Comparison of ENCODE assay signal across 1 cellular context in the genomic region with DNA sequence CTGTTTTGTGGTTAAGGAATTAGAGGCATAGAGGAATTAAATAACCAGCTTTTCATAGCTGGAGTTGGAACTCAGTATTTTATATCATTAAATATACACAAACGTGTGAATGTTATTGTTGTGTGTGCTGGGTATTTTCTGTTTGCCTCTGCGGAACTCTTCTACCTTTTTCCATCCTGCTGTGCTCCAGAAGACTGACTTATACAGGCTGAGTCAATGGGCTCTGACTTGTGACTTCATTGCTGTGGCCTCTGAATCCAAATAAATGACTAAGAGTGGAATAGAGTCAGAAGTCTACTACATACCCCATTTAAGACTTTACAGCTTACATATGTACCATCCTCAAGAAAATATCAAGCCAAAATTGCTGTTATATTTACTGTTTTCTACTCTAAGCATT.
TF ChIP-seq lines count a peak whose summit lies in the region.

No MANE protein-coding gene starts in this region.

TF ChIP-seq in GM12878, 131 proteins besides CTCF, POLR2A, EP300 and RAD21 (continued from another document):
- TF ChIP-seq, protein P1, sequence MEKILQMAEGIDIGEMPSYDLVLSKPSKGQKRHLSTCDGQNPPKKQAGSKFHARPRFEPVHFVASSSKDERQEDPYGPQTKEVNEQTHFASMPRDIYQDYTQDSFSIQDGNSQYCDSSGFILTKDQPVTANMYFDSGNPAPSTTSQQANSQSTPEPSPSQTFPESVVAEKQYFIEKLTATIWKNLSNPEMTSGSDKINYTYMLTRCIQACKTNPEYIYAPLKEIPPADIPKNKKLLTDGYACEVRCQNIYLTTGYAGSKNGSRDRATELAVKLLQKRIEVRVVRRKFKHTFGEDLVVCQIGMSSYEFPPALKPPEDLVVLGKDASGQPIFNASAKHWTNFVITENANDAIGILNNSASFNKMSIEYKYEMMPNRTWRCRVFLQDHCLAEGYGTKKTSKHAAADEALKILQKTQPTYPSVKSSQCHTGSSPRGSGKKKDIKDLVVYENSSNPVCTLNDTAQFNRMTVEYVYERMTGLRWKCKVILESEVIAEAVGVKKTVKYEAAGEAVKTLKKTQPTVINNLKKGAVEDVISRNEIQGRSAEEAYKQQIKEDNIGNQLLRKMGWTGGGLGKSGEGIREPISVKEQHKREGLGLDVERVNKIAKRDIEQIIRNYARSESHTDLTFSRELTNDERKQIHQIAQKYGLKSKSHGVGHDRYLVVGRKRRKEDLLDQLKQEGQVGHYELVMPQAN (conservative IDR thresholded peaks at IDR 0.05) = no peak
- no peak for TF ChIP-seq BRCA1 (IDR thresholded peaks at IDR 0.05; ENCODE audit: low read depth, low read length)
- no peak for TF ChIP-seq NR2C1 (IDR thresholded peaks at IDR 0.05)
- TF ChIP-seq SRF (IDR thresholded peaks at IDR 0.05; ENCODE audit: low read depth in 2 of 2, low read length in 2 of 2) = no peak
- TF ChIP-seq, protein P2, sequence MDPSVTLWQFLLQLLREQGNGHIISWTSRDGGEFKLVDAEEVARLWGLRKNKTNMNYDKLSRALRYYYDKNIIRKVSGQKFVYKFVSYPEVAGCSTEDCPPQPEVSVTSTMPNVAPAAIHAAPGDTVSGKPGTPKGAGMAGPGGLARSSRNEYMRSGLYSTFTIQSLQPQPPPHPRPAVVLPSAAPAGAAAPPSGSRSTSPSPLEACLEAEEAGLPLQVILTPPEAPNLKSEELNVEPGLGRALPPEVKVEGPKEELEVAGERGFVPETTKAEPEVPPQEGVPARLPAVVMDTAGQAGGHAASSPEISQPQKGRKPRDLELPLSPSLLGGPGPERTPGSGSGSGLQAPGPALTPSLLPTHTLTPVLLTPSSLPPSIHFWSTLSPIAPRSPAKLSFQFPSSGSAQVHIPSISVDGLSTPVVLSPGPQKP (IDR thresholded peaks at IDR 0.05; ENCODE audit: low read depth, low read length) = no peak
- TF ChIP-seq, protein P3, sequence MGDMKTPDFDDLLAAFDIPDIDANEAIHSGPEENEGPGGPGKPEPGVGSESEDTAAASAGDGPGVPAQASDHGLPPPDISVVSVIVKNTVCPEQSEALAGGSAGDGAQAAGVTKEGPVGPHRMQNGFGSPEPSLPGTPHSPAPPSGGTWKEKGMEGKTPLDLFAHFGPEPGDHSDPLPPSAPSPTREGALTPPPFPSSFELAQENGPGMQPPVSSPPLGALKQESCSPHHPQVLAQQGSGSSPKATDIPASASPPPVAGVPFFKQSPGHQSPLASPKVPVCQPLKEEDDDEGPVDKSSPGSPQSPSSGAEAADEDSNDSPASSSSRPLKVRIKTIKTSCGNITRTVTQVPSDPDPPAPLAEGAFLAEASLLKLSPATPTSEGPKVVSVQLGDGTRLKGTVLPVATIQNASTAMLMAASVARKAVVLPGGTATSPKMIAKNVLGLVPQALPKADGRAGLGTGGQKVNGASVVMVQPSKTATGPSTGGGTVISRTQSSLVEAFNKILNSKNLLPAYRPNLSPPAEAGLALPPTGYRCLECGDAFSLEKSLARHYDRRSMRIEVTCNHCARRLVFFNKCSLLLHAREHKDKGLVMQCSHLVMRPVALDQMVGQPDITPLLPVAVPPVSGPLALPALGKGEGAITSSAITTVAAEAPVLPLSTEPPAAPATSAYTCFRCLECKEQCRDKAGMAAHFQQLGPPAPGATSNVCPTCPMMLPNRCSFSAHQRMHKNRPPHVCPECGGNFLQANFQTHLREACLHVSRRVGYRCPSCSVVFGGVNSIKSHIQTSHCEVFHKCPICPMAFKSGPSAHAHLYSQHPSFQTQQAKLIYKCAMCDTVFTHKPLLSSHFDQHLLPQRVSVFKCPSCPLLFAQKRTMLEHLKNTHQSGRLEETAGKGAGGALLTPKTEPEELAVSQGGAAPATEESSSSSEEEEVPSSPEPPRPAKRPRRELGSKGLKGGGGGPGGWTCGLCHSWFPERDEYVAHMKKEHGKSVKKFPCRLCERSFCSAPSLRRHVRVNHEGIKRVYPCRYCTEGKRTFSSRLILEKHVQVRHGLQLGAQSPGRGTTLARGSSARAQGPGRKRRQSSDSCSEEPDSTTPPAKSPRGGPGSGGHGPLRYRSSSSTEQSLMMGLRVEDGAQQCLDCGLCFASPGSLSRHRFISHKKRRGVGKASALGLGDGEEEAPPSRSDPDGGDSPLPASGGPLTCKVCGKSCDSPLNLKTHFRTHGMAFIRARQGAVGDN (IDR thresholded peaks at IDR 0.05) = no peak
- no peak for TF ChIP-seq TCF3 (IDR thresholded peaks at IDR 0.05; ENCODE audit: borderline replicate concordance, insufficient read depth, low read depth, low read length)
